In genomic region chr19:53989600-53990533, GRCh38 we compare ENCODE assay signal across 20 cellular contexts. TPM values are rescaled to one million over a fixed set of nuclear protein-coding genes. Genes with fewer than 3 reads are reported as not detected.
A peak's percentile ranks its signal among the peaks of the same experiment; 100 is the strongest.
DNase-seq lines count a peak whose midpoint lies in the region; ATAC-seq and TF ChIP-seq lines count a peak whose summit lies in the region.
"Had no signal": no experiment of that assay in that cellular context is flagged by ENCODE, and none has a peak within 500 bp of the region (broad histone marks: within the 10 kb centered on the region; RNA-seq: fewer than 3 reads in every experiment).

No MANE protein-coding gene starts in this region.

- peaks cover 25% of the 10 kb centered on the region for H3K27me3 Mint-ChIP-seq in T-helper 1 cell treated with Interleukin-12 subunit alpha and Interleukin-12 subunit beta and Interleukin-4 antibody, amounts not matched to agents 30 μg/mL and 1 μg/mL, for 36 hours (ENCODE audit: low read depth)

- H3K36me3 ChIP-seq in SK-N-SH (replicated peaks in 1 of 2; ENCODE audit: control insufficient read depth in 1 of 2, insufficient read depth in 2 of 2, low read length in 1 of 2) = no peaks in the 10 kb centered on the region
- no peaks in the 10 kb centered on the region for H3K36me3 ChIP-seq in gastrocnemius medialis
- H3K36me3 ChIP-seq in PC-3 (ENCODE audit: low read depth, low read length) = no peaks in the 10 kb centered on the region
- H3K36me3 ChIP-seq: HAP-1, neutrophil, tibial artery had no signal

- POLR2A ChIA-PET in SK-N-SH (lab: Yijun Ruan, JAX) (interaction anchor here (0.7 kb wide), 1 partner anchor 9 kb away, joined by 4 read pairs; no protein-coding TSS in a partner anchor), PC-3 (lab: Charles Lee; ENCODE audit: unreplicated experiment) (interaction anchor here (0.6 kb wide), 1 partner anchor 17 kb away, joined by 3 read pairs; no protein-coding TSS in a partner anchor)

- peaks cover 16 to 18% of the 10 kb centered on the region in 2 experiments; a peak in 3 of 4 replicates for H3K4me1 ChIP-seq in SK-N-SH (ENCODE audit: control insufficient read depth in 1 of 2, insufficient read depth in 2 of 2, low read depth in 1 of 2, low read length in 1 of 2)
- H3K4me1 ChIP-seq in gastrocnemius medialis = peaks cover 24 to 31% of the 10 kb centered on the region in 2 donors
- H3K4me1 ChIP-seq in PC-3 (ENCODE audit: insufficient read depth, low read length) = 0 out of 2 replicates have a peak, but pooled peaks cover 3% of the 10 kb centered on the region
- H3K4me1 ChIP-seq: HAP-1 had no signal

- H3K9ac ChIP-seq in SK-N-SH (no peak overlapping the region), PC-3 (ENCODE audit: low read length) (no peak overlapping the region)

- no peak for TF ChIP-seq RAD21 in SK-N-SH (IDR thresholded peaks at IDR 0.05; ENCODE audit: low read length)

- intact Hi-C loops in gastrocnemius medialis (cut with DNase I; ENCODE audit: low total_unique reads) (loop anchor here (10.0 kb wide), 1 partner anchor 475 kb away; the partner anchor contains the start of gene LENG9), PC-3 (cut with micrococcal nuclease) (no loop called here)

- H3K27ac ChIP-seq in SK-N-SH (ENCODE audit: low read depth in 2 of 2, low read length in 1 of 2) = peak overlapping the region in 1 of 2 experiments; percentile 59; a peak in 2 of 4 replicates
- peak overlapping the region; percentile 69 to 97 (median 84) for H3K27ac ChIP-seq in gastrocnemius medialis
- no peak overlapping the region for H3K27ac ChIP-seq in PC-3 (ENCODE audit: low read length)
- H3K27ac ChIP-seq: neutrophil, tibial artery had no signal

- DNase-seq in T-helper 1 cell (no peak), SK-N-SH (no peak), fibroblast of the aortic adventitia (ENCODE audit: low read depth) (peak; percentile 90), gastrocnemius medialis (peak in 1 of 2 donors; percentile 65), PC-3 (no peak)
- DNase-seq: activated CD4-positive, alpha-beta T cell treated with anti-CD3 and anti-CD28 coated beads for 4 hours; CD4-positive, alpha-beta memory T cell; NCI-H1048; NCI-H82; stimulated activated CD4-positive, alpha-beta T cell treated with anti-CD3 and anti-CD28 coated beads, Interleukin-2, amount 100 ng/mL, for 48 hours; tibial artery had no signal

- H3K4me3 ChIP-seq in SK-N-SH (ENCODE audit: low read depth in 2 of 2, low read length in 1 of 2) = no peak overlapping the region
- H3K4me3 ChIP-seq in fibroblast of the aortic adventitia (ENCODE audit: low read depth, low read length) = no peak overlapping the region
- H3K4me3 ChIP-seq in gastrocnemius medialis = no peak overlapping the region
- no peak overlapping the region for H3K4me3 ChIP-seq in PC-3 (ENCODE audit: low read length)
- H3K4me3 ChIP-seq: HAP-1, lung, tibial artery had no signal

- 51% methylated on average over 18 of the region's 22 CpGs for WGBS in SK-N-SH (ENCODE audit: low lambda C conversion rate)

- H3K9me3 ChIP-seq in SK-N-SH = no peaks in the 10 kb centered on the region
- no peaks in the 10 kb centered on the region for H3K9me3 ChIP-seq in gastrocnemius medialis
- H3K9me3 ChIP-seq in PC-3 (ENCODE audit: low read length) = no peaks in the 10 kb centered on the region
- H3K9me3 ChIP-seq: HAP-1, neutrophil, tibial artery had no signal

- no peaks in the 10 kb centered on the region for H3K36me3 Mint-ChIP-seq in T-helper 1 cell treated with Interleukin-12 subunit alpha and Interleukin-12 subunit beta and Interleukin-4 antibody, amounts not matched to agents 30 μg/mL and 1 μg/mL, for 36 hours (ENCODE audit: low read depth)
- H3K36me3 Mint-ChIP-seq: activated naive CD4-positive, alpha-beta T cell treated with anti-CD3 and anti-CD28 coated beads, Interleukin-2, amount 50 U/mL, for 72 hours; CD4-positive, alpha-beta memory T cell had no signal

- CTCF ChIA-PET in SK-N-SH (lab: Yijun Ruan, JAX) (interaction anchor here (0.7 to 1.2 kb wide), 3 partner anchors 9 to 34 kb away, joined by 3 to 5 read pairs (median 4); no protein-coding TSS in a partner anchor), PC-3 (lab: Charles Lee) (no interaction called here)

- TF ChIP-seq CTCF in SK-N-SH (IDR thresholded peaks at IDR 0.05) (no peak), fibroblast of the aortic adventitia (IDR thresholded peaks at IDR 0.05; ENCODE audit: insufficient read depth, low read length) (no peak), gastrocnemius medialis (IDR thresholded peaks at IDR 0.05 in 4 of 5, conservative IDR thresholded peaks at IDR 0.05 in 1 of 5) (no peak), PC-3 (conservative IDR thresholded peaks at IDR 0.05; ENCODE audit: low read depth, low read length) (no peak)

- H3K9me2 ChIP-seq in SK-N-SH (no peaks in the 10 kb centered on the region), PC-3 (replicated peaks; ENCODE audit: low read length) (no peaks in the 10 kb centered on the region)

- TF ChIP-seq EP300 in SK-N-SH (IDR thresholded peaks at IDR 0.05; ENCODE audit: borderline replicate concordance in 1 of 2, low read depth in 1 of 2, low read length in 1 of 2) = no peak

- H3K9me3 Mint-ChIP-seq in T-helper 1 cell treated with Interleukin-12 subunit alpha and Interleukin-12 subunit beta and Interleukin-4 antibody, amounts not matched to agents 30 μg/mL and 1 μg/mL, for 36 hours = no peaks in the 10 kb centered on the region
- H3K9me3 Mint-ChIP-seq: activated naive CD4-positive, alpha-beta T cell treated with anti-CD3 and anti-CD28 coated beads, Interleukin-2, amount 50 U/mL, for 72 hours; CD4-positive, alpha-beta memory T cell; central memory CD8-positive, alpha-beta T cell; T-helper 2 cell treated with Interferon-gamma antibody and Interleukin-4, amounts not matched to agents 5 μg/mL and 100 μg/mL, for 36 hours had no signal

- H3K27me3 ChIP-seq in SK-N-SH (ENCODE audit: insufficient read depth) (no peaks in the 10 kb centered on the region), gastrocnemius medialis (no peaks in the 10 kb centered on the region), PC-3 (ENCODE audit: low read length) (no peaks in the 10 kb centered on the region)

- BruUV-seq in PC-3 (replicated peaks; lab: Mats Ljungman, UMichigan) = no TSS peak

- ATAC-seq in gastrocnemius medialis (peak in 1 of 2 donors; percentile 10), HG03469 (IDR thresholded peaks at IDR 0.05; ENCODE audit: unreplicated experiment) (no peak), PC-3 (no peak)
- no peak for ATAC-seq in activated CD4-positive, CD25-positive, alpha-beta regulatory T cell treated with anti-CD3 and anti-CD28 coated beads, Interleukin-2, amount 50 U/mL, for 24 hours
- ATAC-seq: activated naive CD4-positive, alpha-beta T cell treated with anti-CD3 and anti-CD28 coated beads, Interleukin-2, amount 50 U/mL, for 72 hours had no signal

- no peak for TF ChIP-seq POLR2A in gastrocnemius medialis (IDR thresholded peaks at IDR 0.05)

- in situ Hi-C loops in gastrocnemius medialis (cut with MboI; ENCODE audit: low sequenced_read_pairs in 4 of 4) = no loop called here

- H3K4me2 ChIP-seq in SK-N-SH (peak overlapping the region; percentile 48; the same call in 1 of the 2 replicates), PC-3 (ENCODE audit: low read length) (no peak overlapping the region)

- H3K4me1 Mint-ChIP-seq in T-helper 1 cell treated with Interleukin-12 subunit alpha and Interleukin-12 subunit beta and Interleukin-4 antibody, amounts not matched to agents 30 μg/mL and 1 μg/mL, for 36 hours (ENCODE audit: low read depth) = no peaks in the 10 kb centered on the region
- H3K4me1 Mint-ChIP-seq: central memory CD8-positive, alpha-beta T cell had no signal

- H3F3A ChIP-seq in SK-N-SH (replicated peaks; ENCODE audit: insufficient read depth) (peaks cover 32% of the 10 kb centered on the region), PC-3 (ENCODE audit: low read length, unreplicated experiment) (no peaks in the 10 kb centered on the region)

- no peak overlapping the region for H3K4me3 Mint-ChIP-seq in T-helper 1 cell treated with Interleukin-12 subunit alpha and Interleukin-12 subunit beta and Interleukin-4 antibody, amounts not matched to agents 30 μg/mL and 1 μg/mL, for 36 hours
- H3K4me3 Mint-ChIP-seq: central memory CD8-positive, alpha-beta T cell; T-helper 2 cell treated with Interferon-gamma antibody and Interleukin-4, amounts not matched to agents 5 μg/mL and 100 μg/mL, for 36 hours had no signal

- H2AFZ ChIP-seq in SK-N-SH (ENCODE audit: low read depth) (no peak overlapping the region), PC-3 (ENCODE audit: low read length) (no peak overlapping the region)

- H3K79me2 ChIP-seq in SK-N-SH (ENCODE audit: insufficient read depth) (no peaks in the 10 kb centered on the region), PC-3 (ENCODE audit: low read length) (no peaks in the 10 kb centered on the region)

- H4K20me1 ChIP-seq in SK-N-SH (ENCODE audit: insufficient read depth) (no peaks in the 10 kb centered on the region), PC-3 (ENCODE audit: low read length) (no peaks in the 10 kb centered on the region)

- peak overlapping the region; percentile 5 for H3K27ac Mint-ChIP-seq in T-helper 1 cell treated with Interleukin-12 subunit alpha and Interleukin-12 subunit beta and Interleukin-4 antibody, amounts not matched to agents 30 μg/mL and 1 μg/mL, for 36 hours
- H3K27ac Mint-ChIP-seq: activated naive CD4-positive, alpha-beta T cell treated with anti-CD3 and anti-CD28 coated beads, Interleukin-2, amount 50 U/mL, for 72 hours; T-helper 2 cell treated with Interferon-gamma antibody and Interleukin-4, amounts not matched to agents 5 μg/mL and 100 μg/mL, for 36 hours had no signal

TF ChIP-seq in SK-N-SH, 30 proteins besides CTCF, POLR2A, EP300 and RAD21 (continues in another document):
- TF ChIP-seq TCF12 (IDR thresholded peaks at IDR 0.05) (peak; percentile 38), USF1 (IDR thresholded peaks at IDR 0.05; ENCODE audit: borderline replicate concordance, low read depth) (peak; percentile 32; the same call in 1 of the 2 replicates), NFIC (IDR thresholded peaks at IDR 0.05; ENCODE audit: borderline replicate concordance) (peak; percentile 62)

RNA-seq across cellular contexts. Expression of gene CACNG6, which starts 1.6 kb away (rescaled TPM):
- 0.96 and 1.2 TPM in 2 replicates for polyA plus RNA-seq in SK-N-SH (2012; rRNA removed)
- 0.42 and 0.63 TPM in 2 replicates for polyA plus RNA-seq in SK-N-SH (2012; cell fraction: cytosol; rRNA removed)
- polyA plus RNA-seq in SK-N-SH (2012; cell fraction: nucleus; rRNA removed) = 1.6 and 2.3 TPM in 2 replicates
- total RNA-seq in fibroblast of the aortic adventitia (ENCODE audit: low replicate concordance) (1.1 TPM in 1 of 2 replicates, not detected in the other), gastrocnemius medialis (10 to 100 TPM; 25.2 to 50.3 (median 31.0) TPM), PC-3 (2014; rRNA removed) (1.8 TPM in 1 of 2 replicates, not detected in the other)
- total RNA-seq: activated naive CD4-positive, alpha-beta T cell treated with anti-CD3 and anti-CD28 coated beads, Interleukin-2, amount 50 U/mL, for 72 hours; CD4-positive, alpha-beta memory T cell had no signal
- polyA plus RNA-seq: CD4-positive, alpha-beta memory T cell had no signal

RNA-seq across cellular contexts. Expression of gene CACNG8, which starts 27.1 kb away (rescaled TPM):
- polyA plus RNA-seq in SK-N-SH (2012; rRNA removed) = 1.1 and 1.3 TPM in 2 replicates
- 0.83 and 0.85 TPM in 2 replicates for polyA plus RNA-seq in SK-N-SH (2012; cell fraction: cytosol; rRNA removed)
- polyA plus RNA-seq in SK-N-SH (2012; cell fraction: nucleus; rRNA removed) = 9.0 and 9.6 TPM in 2 replicates
- total RNA-seq in fibroblast of the aortic adventitia (ENCODE audit: low replicate concordance) (0.41 and 0.45 TPM in 2 replicates), gastrocnemius medialis (under 1 TPM; 0.02 to 0.10 (median 0.05) TPM), PC-3 (2014; rRNA removed) (0.15 and 0.23 TPM in 2 replicates)
- total RNA-seq: activated naive CD4-positive, alpha-beta T cell treated with anti-CD3 and anti-CD28 coated beads, Interleukin-2, amount 50 U/mL, for 72 hours; CD4-positive, alpha-beta memory T cell had no signal
- polyA plus RNA-seq: CD4-positive, alpha-beta memory T cell had no signal
